In the genomic region with DNA sequence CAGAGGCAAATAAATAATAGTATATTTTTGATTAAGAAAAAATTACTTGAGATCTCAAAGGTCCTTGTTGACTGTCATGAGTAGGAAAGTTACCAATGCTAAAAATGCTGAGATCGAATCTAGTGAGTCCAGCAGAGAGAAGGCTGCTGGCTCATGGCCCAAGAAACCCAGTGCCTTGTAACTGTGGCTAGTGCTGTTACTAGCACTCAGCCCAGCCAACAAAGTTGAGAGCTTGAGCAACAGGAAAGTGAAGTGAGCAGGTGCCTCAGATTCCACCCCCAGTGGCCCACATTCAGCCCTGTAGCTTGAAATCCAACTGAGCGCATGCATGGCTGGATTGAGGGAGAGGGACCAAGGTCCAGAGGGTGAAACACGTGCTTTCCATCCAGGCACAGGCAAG, we compare ENCODE assay signal across 26 cellular contexts.
"Had no signal": no experiment of that assay in that cellular context is flagged by ENCODE, and none has a peak within 500 bp of the region (broad histone marks: within the 10 kb centered on the region; RNA-seq: fewer than 3 reads in every experiment).

No MANE protein-coding gene starts in this region.

- DNase-seq: activated CD4-positive, alpha-beta T cell treated with anti-CD3 and anti-CD28 coated beads, Interleukin-2, amount 50 U/mL, for 4 hours; activated CD8-positive, alpha-beta memory T cell treated with anti-CD3 and anti-CD28 coated beads for 24 hours; activated CD8-positive, alpha-beta memory T cell treated with anti-CD3 and anti-CD28 coated beads, Interleukin-2, amount 50 U/mL, for 4 hours; activated T-cell treated with anti-CD3 and anti-CD28 coated beads, Interleukin-2, amount 50 U/mL, for 24 hours; aorta; dermis blood vessel endothelial cell; effector CD8-positive, alpha-beta T cell; foreskin fibroblast; heart right ventricle; kidney; left ventricle myocardium inferior; mammary epithelial cell; midbrain; natural killer cell; stimulated activated CD4-positive, alpha-beta T cell treated with anti-CD3 and anti-CD28 coated beads, Interleukin-1b, Interleukin-23, amount 100 ng/mL, for 48 hours; tibial artery had no signal

- H3K27me3 ChIP-seq: neutrophil, pancreas had no signal

- H3K4me1 ChIP-seq: heart right ventricle, left ventricle myocardium inferior, pancreas, psoas muscle, tibial artery had no signal

- H3K4me3 Mint-ChIP-seq: activated T-cell treated with anti-CD3 and anti-CD28 coated beads, Interleukin-2, amount 50 U/mL, for 24 hours; activated T-helper 17 cell treated with anti-CD3 and anti-CD28 coated beads, Interleukin-2, amount 50 U/mL, for 72 hours; brain; natural killer cell; stimulated activated naive CD8-positive, alpha-beta T cell treated with anti-CD3 and anti-CD28 coated beads, Interleukin-15, Interleukin-2, amounts not matched to agents 100 ng/mL and 50 ng/mL, for 24 hours; T-helper 2 cell treated with Interferon-gamma antibody and Interleukin-4, amounts not matched to agents 5 μg/mL and 100 μg/mL, for 36 hours; WTC11 had no signal

- H3K36me3 Mint-ChIP-seq: activated naive CD4-positive, alpha-beta T cell treated with anti-CD3 and anti-CD28 coated beads, Interleukin-2, amount 50 U/mL, for 72 hours; brain; natural killer cell; WTC11 had no signal

- ATAC-seq: activated naive CD4-positive, alpha-beta T cell treated with anti-CD3 and anti-CD28 coated beads, Interleukin-2, amount 50 U/mL, for 72 hours; activated T-helper 17 cell treated with anti-CD3 and anti-CD28 coated beads, Interleukin-2, amount 50 U/mL, for 72 hours; heart right ventricle; natural killer cell; WTC11 had no signal

- H3K9me3 Mint-ChIP-seq: activated T-cell treated with anti-CD3 and anti-CD28 coated beads, Interleukin-2, amount 50 U/mL, for 24 hours; T-helper 2 cell treated with Interferon-gamma antibody and Interleukin-4, amounts not matched to agents 5 μg/mL and 100 μg/mL, for 36 hours; WTC11 had no signal

- H3K27me3 Mint-ChIP-seq: stimulated activated naive CD8-positive, alpha-beta T cell treated with anti-CD3 and anti-CD28 coated beads, Interleukin-15, Interleukin-2, amounts not matched to agents 100 ng/mL and 50 ng/mL, for 24 hours had no signal

- H3K27ac ChIP-seq: heart right ventricle, left ventricle myocardium inferior, neutrophil, pancreas, psoas muscle, skin epidermis, tibial artery had no signal

- H3K9me3 ChIP-seq: neutrophil, pancreas, psoas muscle had no signal

- H3K27ac Mint-ChIP-seq: activated naive CD4-positive, alpha-beta T cell treated with anti-CD3 and anti-CD28 coated beads, Interleukin-2, amount 50 U/mL, for 72 hours; activated T-cell treated with anti-CD3 and anti-CD28 coated beads, Interleukin-2, amount 50 U/mL, for 24 hours; activated T-helper 17 cell treated with anti-CD3 and anti-CD28 coated beads, Interleukin-2, amount 50 U/mL, for 72 hours; natural killer cell; stimulated activated naive CD8-positive, alpha-beta T cell treated with anti-CD3 and anti-CD28 coated beads, Interleukin-15, Interleukin-2, amounts not matched to agents 100 ng/mL and 50 ng/mL, for 24 hours; T-helper 2 cell treated with Interferon-gamma antibody and Interleukin-4, amounts not matched to agents 5 μg/mL and 100 μg/mL, for 36 hours; WTC11 had no signal

- H3K36me3 ChIP-seq: heart right ventricle, left ventricle myocardium inferior, neutrophil, pancreas, tibial artery had no signal

- H3K4me1 Mint-ChIP-seq: activated T-helper 17 cell treated with anti-CD3 and anti-CD28 coated beads, Interleukin-2, amount 50 U/mL, for 72 hours had no signal

- H3K4me3 ChIP-seq: heart right ventricle, left ventricle myocardium inferior, pancreas, psoas muscle, skin epidermis, tibial artery had no signal
